In genomic region chr2:148546270-148546669, GRCh38 we compare ENCODE assay signal across 14 cellular contexts.
A peak's percentile ranks its signal among the peaks of the same experiment; 100 is the strongest.
DNase-seq lines count a peak whose midpoint lies in the region; ATAC-seq lines count a peak whose summit lies in the region.
"Had no signal": no experiment of that assay in that cellular context is flagged by ENCODE, and none has a peak within 500 bp of the region (broad histone marks: within the 10 kb centered on the region; RNA-seq: fewer than 3 reads in every experiment).

No MANE protein-coding gene starts in this region.

- ATAC-seq in HG02973 (IDR thresholded peaks at IDR 0.05; ENCODE audit: unreplicated experiment) = no peak

- DNase-seq in AML-193 (lab: John Stamatoyannopoulos, UW) (peak; percentile 89 to 90), GF-D8 (lab: John Stamatoyannopoulos, UW) (peak; percentile 95), SIG-M5 treated with dmso at 0.1 percent for 504 hours (lab: John Stamatoyannopoulos, UW; ENCODE audit: unreplicated experiment) (peak; percentile 83), dermis blood vessel endothelial cell (peak; percentile 36), T1000 (lab: John Stamatoyannopoulos, UW) (no peak), hepatic stellate cell (ENCODE audit: low spot score) (no peak), Ammon's horn (ENCODE audit: low spot score) (no peak)
- DNase-seq: activated CD4-positive, CD25-positive, alpha-beta regulatory T cell treated with anti-CD3 and anti-CD28 coated beads, Interleukin-2, amount 50 U/mL, for 72 hours; C1 segment of cervical spinal cord; foreskin melanocyte; NCI-H510A treated with DMSO at 0.1 percent for 48 hours; Right ventricle myocardium superior; substantia nigra had no signal

Comparison
In these comparisons a context has a peak if more than half of its experiments do, and no peak if none do; other contexts are left out.
1. DNase-seq: peak in AML-193 (2 of 2), GF-D8 (single experiment), SIG-M5 treated with dmso at 0.1 percent for 504 hours (single experiment) and dermis blood vessel endothelial cell (single experiment); none in T1000 (single experiment), hepatic stellate cell (single experiment) and Ammon's horn (single experiment).